19 cellular contexts compared by ENCODE assay signal in the genomic region with DNA sequence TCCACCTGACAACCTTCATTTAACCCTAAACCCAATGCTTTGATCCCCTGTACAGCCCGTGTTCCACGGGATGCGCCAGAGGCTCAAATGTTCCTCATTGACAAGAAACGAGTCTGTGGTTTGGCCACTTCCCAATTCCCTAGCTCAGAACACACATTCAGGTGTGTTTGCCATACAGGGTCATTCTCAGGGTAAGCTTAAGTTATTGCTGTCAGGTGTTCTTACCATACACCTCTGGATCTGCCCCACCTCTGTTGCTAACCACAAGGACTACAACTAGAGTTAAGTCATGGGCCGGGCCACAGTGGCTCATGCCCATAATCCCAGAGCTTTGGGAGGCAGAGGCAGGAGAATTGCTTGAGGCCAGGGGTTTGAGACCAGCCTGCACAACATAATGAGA. TPM values are rescaled to one million over a fixed set of nuclear protein-coding genes. Genes with fewer than 3 reads are reported as not detected.
DNase-seq lines count a peak whose midpoint lies in the region; TF ChIP-seq lines count a peak whose summit lies in the region.
"Had no signal": no experiment of that assay in that cellular context is flagged by ENCODE, and none has a peak within 500 bp of the region (broad histone marks: within the 10 kb centered on the region; RNA-seq: fewer than 3 reads in every experiment).

No MANE protein-coding gene starts in this region.

- peaks cover 2% of the 10 kb centered on the region; the same call in 1 of the 2 replicates for H3K36me3 ChIP-seq in Caco-2 (ENCODE audit: control insufficient read depth, insufficient read depth, low read length)
- H3K36me3 ChIP-seq: heart left ventricle, suprapubic skin had no signal

- TF ChIP-seq CTCF in LNCaP clone FGC (IDR thresholded peaks at IDR 0.05; ENCODE audit: control insufficient read depth, extremely low read depth, insufficient read depth), result no peak
- TF ChIP-seq CTCF in Caco-2 (IDR thresholded peaks at IDR 0.05; ENCODE audit: insufficient read depth in 1 of 2, low read depth in 1 of 2, low read length in 1 of 2, severe bottlenecking in 1 of 2, unreplicated experiment in 1 of 2), result no peak

- no peaks in the 10 kb centered on the region for H3K4me1 ChIP-seq in Caco-2
- H3K4me1 ChIP-seq: suprapubic skin had no signal

- no TSS peak for BruUV-seq in Caco-2 (replicated peaks; lab: Mats Ljungman, UMichigan)

- H3K4me3 Mint-ChIP-seq in Caco-2 (ENCODE audit: unreplicated experiment), result no peak overlapping the region
- H3K4me3 Mint-ChIP-seq: activated CD4-positive, alpha-beta T cell treated with anti-CD3 and anti-CD28 coated beads, Interleukin-2, amount 10 ng/mL, durations not matched to agents 7 days and 5 days; central memory CD8-positive, alpha-beta T cell; immature natural killer cell; nephron had no signal

- POLR2A ChIA-PET in Caco-2 (lab: Charles Lee), result interaction anchor here (0.6 kb wide), 1 partner anchor 97 kb away, joined by 6 read pairs; no protein-coding TSS in a partner anchor

- peaks cover 33% of the 10 kb centered on the region for H3K9me3 Mint-ChIP-seq in Caco-2 (ENCODE audit: unreplicated experiment)
- H3K9me3 Mint-ChIP-seq: central memory CD8-positive, alpha-beta T cell; immature natural killer cell had no signal

- intact Hi-C loops in Caco-2 (cut with micrococcal nuclease; ENCODE audit: unreplicated experiment), result no loop called here

- H3K4me1 Mint-ChIP-seq in Caco-2 (ENCODE audit: low read depth, unreplicated experiment), result no peaks in the 10 kb centered on the region
- H3K4me1 Mint-ChIP-seq: activated CD4-positive, alpha-beta T cell treated with anti-CD3 and anti-CD28 coated beads, Interleukin-2, amount 10 ng/mL, durations not matched to agents 7 days and 5 days; central memory CD8-positive, alpha-beta T cell; immature natural killer cell; nephron had no signal

- no peaks in the 10 kb centered on the region for H3K36me3 Mint-ChIP-seq in Caco-2 (ENCODE audit: insufficient read depth, unreplicated experiment)
- H3K36me3 Mint-ChIP-seq: immature natural killer cell had no signal

- no peak overlapping the region for H3K27ac ChIP-seq in epithelial cell of prostate
- H3K27ac ChIP-seq: heart left ventricle, suprapubic skin had no signal

- H3K27ac Mint-ChIP-seq in Caco-2 (ENCODE audit: unreplicated experiment), result no peak overlapping the region
- H3K27ac Mint-ChIP-seq: activated CD4-positive, alpha-beta T cell treated with anti-CD3 and anti-CD28 coated beads, Interleukin-2, amount 10 ng/mL, durations not matched to agents 7 days and 5 days; immature natural killer cell; nephron had no signal

- CTCF ChIA-PET in Caco-2 (lab: Charles Lee), result interaction anchor here (0.7 to 1.4 kb wide), 2 partner anchors 24 to 54 kb away, joined by 3 to 5 read pairs; partner anchors contain the start of gene LIPT2

- H3K27me3 Mint-ChIP-seq in Caco-2 (ENCODE audit: insufficient read depth, unreplicated experiment), result no peaks in the 10 kb centered on the region

- no peaks in the 10 kb centered on the region for H3K27me3 ChIP-seq in Caco-2 (replicated peaks; ENCODE audit: control insufficient read depth, insufficient read depth, low read length)
- H3K27me3 ChIP-seq: suprapubic skin had no signal

- peak; percentile 97 for DNase-seq in LNCaP clone FGC (ENCODE audit: low read depth)
- peak; percentile 59 for DNase-seq in NCI-H510A treated with DMSO at 0.1 percent for 48 hours (lab: John Stamatoyannopoulos, UW)
- DNase-seq in epithelial cell of prostate (ENCODE audit: low read depth, low spot score), result peak; percentile 100
- DNase-seq in renal cortical epithelial cell (ENCODE audit: low read depth), result peak; percentile 75
- no peak for DNase-seq in Caco-2
- DNase-seq in H4 (ENCODE audit: low spot score), result no peak
- no peak for DNase-seq in NCI-H446 (lab: John Stamatoyannopoulos, UW)
- DNase-seq: activated CD4-positive, alpha-beta T cell treated with anti-CD3 and anti-CD28 coated beads, Interleukin-2, amount 10 ng/mL, durations not matched to agents 7 days and 5 days; amygdala; effector CD8-positive, alpha-beta T cell; GF-D8; heart left ventricle; immature natural killer cell; mesenchymal stem cell; NCI-H187; SW 1271 had no signal

- H3K4me3 ChIP-seq in LNCaP clone FGC (ENCODE audit: low read depth, low read length) (no peak overlapping the region), Caco-2 (ENCODE audit: low read depth, low read length) (no peak overlapping the region)
- H3K4me3 ChIP-seq: heart left ventricle, suprapubic skin had no signal

- peaks cover 35% of the 10 kb centered on the region for H3K9me3 ChIP-seq in Caco-2
- H3K9me3 ChIP-seq: heart left ventricle had no signal

RNA-seq across cellular contexts. Expression of gene POLD3, which starts 45.6 kb away (rescaled TPM):
- total RNA-seq in renal cortical epithelial cell (7.3 and 13.4 TPM in 2 replicates), Caco-2 (2022) (45.8 and 49.7 TPM in 2 replicates)
- total RNA-seq in H4 (2014; rRNA removed; shearing (Covaris generic)), result 18.7 and 20.3 TPM in 2 replicates

RNA-seq across cellular contexts. Expression of gene LIPT2, which starts 53.2 kb away (rescaled TPM):
- total RNA-seq in renal cortical epithelial cell, result 4.2 and 5.0 TPM in 2 replicates
- total RNA-seq in Caco-2 (2022), result 10.5 and 14.4 TPM in 2 replicates
- 8.7 and 10.3 TPM in 2 replicates for total RNA-seq in H4 (2014; rRNA removed; shearing (Covaris generic))

Comparison
In these comparisons a context has a peak if more than half of its experiments do, and no peak if none do; other contexts are left out.
1. DNase-seq: peak in LNCaP clone FGC (single experiment), NCI-H510A treated with DMSO at 0.1 percent for 48 hours (single experiment), epithelial cell of prostate (single experiment) and renal cortical epithelial cell (single experiment); none in Caco-2 (0 of 2), H4 (single experiment) and NCI-H446 (0 of 2).